22 cellular contexts compared by ENCODE assay signal in the genomic region with DNA sequence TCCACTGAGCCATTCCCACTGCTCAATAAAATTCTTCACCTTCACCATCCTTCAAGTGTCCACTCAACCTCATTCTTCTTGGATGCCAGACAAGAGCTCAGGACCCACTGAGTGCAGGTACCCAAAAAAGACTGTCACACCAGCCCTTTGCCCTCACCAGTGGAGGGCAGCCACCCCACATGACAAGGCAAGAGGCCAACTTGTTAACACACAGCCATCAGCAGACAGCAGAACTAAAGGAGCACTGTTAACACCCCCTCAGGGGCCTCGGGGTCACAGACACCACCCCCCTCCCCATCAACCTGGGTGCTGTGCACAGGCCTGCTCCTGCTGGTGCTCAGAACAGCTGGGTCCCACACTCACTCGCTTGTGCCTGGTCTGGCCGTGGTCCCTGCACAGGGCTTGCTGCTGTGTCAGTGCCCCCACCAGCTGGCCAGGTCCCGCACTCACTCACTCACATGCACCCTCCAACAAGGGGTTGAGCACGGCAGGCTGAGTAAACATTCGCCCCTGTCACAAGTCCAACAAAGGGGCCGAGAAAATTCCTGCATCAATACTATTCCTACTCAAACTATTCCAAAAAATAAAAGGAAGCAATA. TPM values are rescaled to one million over a fixed set of nuclear protein-coding genes. Genes with fewer than 3 reads are reported as not detected.
DNase-seq lines count a peak whose midpoint lies in the region; ATAC-seq and TF ChIP-seq lines count a peak whose summit lies in the region.
"Had no signal": no experiment of that assay in that cellular context is flagged by ENCODE, and none has a peak within 500 bp of the region (broad histone marks: within the 10 kb centered on the region; RNA-seq: fewer than 3 reads in every experiment).

No MANE protein-coding gene starts in this region.

- H3K27me3 Mint-ChIP-seq in CD4-positive, CD25-positive, alpha-beta regulatory T cell, result no peaks in the 10 kb centered on the region
- peaks cover 5% of the 10 kb centered on the region for H3K27me3 Mint-ChIP-seq in GM23338 (ENCODE audit: insufficient read depth, low read depth, poor library complexity)
- no peaks in the 10 kb centered on the region for H3K27me3 Mint-ChIP-seq in activated naive CD8-positive, alpha-beta T cell treated with anti-CD3 and anti-CD28 coated beads for 36 hours
- no peaks in the 10 kb centered on the region for H3K27me3 Mint-ChIP-seq in memory B cell
- H3K27me3 Mint-ChIP-seq: activated CD4-positive, alpha-beta T cell treated with anti-CD3 and anti-CD28 coated beads for 36 hours; activated naive CD4-positive, alpha-beta T cell treated with anti-CD3 and anti-CD28 coated beads, Interleukin-2, amount 10 ng/mL, durations not matched to agents 7 days and 5 days had no signal

- no peak overlapping the region for H3K27ac ChIP-seq in CD4-positive, CD25-positive, alpha-beta regulatory T cell (ENCODE audit: insufficient read depth, low read length, poor library complexity, severe bottlenecking)
- no peak overlapping the region for H3K27ac ChIP-seq in GM23338 (ENCODE audit: low read depth)
- H3K27ac ChIP-seq: cardiac muscle cell, esophagus squamous epithelium, stomach, transverse colon had no signal

- no peaks in the 10 kb centered on the region for H3F3A ChIP-seq in GM23338 (replicated peaks; ENCODE audit: low read depth)

- H3K79me2 ChIP-seq in GM23338 (replicated peaks; ENCODE audit: insufficient read depth), result peaks cover 100% of the 10 kb centered on the region

- H3K9me3 ChIP-seq in CD4-positive, CD25-positive, alpha-beta regulatory T cell (ENCODE audit: control insufficient read depth in 2 of 2, low read length in 2 of 2), result no peaks in the 10 kb centered on the region
- H3K9me3 ChIP-seq: esophagus squamous epithelium, transverse colon had no signal

- peak in 1 of 2 experiments; percentile 18; a peak in 2 of 4 replicates for TF ChIP-seq CTCF in GM23338 (conservative IDR thresholded peaks at IDR 0.05; ENCODE audit: low read depth in 2 of 2)

- peaks cover 9% of the 10 kb centered on the region for H3K4me1 ChIP-seq in CD4-positive, CD25-positive, alpha-beta regulatory T cell (ENCODE audit: control insufficient read depth, insufficient read depth, low read length, poor library complexity, severe bottlenecking)
- H3K4me1 ChIP-seq in GM23338 (ENCODE audit: insufficient read depth), result peaks cover 24% of the 10 kb centered on the region; the same call in 1 of the 2 replicates
- H3K4me1 ChIP-seq: esophagus squamous epithelium, stomach, transverse colon had no signal

- 0 out of 2 replicates have a peak overlapping the region, but pooled peaks have one; percentile 45 for H3K4me2 ChIP-seq in GM23338

- H2AFZ ChIP-seq in GM23338, result no peak overlapping the region

- H3K27me3 ChIP-seq in CD4-positive, CD25-positive, alpha-beta regulatory T cell (ENCODE audit: control insufficient read depth, insufficient read depth, low read length), result no peaks in the 10 kb centered on the region
- no peaks in the 10 kb centered on the region for H3K27me3 ChIP-seq in GM23338 (ENCODE audit: insufficient read depth)
- H3K27me3 ChIP-seq: cardiac muscle cell, esophagus squamous epithelium, stomach, transverse colon had no signal

- H3K4me1 Mint-ChIP-seq in CD4-positive, CD25-positive, alpha-beta regulatory T cell, result peaks cover 25 to 40% (median 33%) of the 10 kb centered on the region in 4 donors
- H3K4me1 Mint-ChIP-seq in GM23338 (peaks cover 25% of the 10 kb centered on the region), memory B cell (peaks cover 27% of the 10 kb centered on the region)
- H3K4me1 Mint-ChIP-seq in activated naive CD8-positive, alpha-beta T cell treated with anti-CD3 and anti-CD28 coated beads for 36 hours, result peaks cover 26% of the 10 kb centered on the region
- H3K4me1 Mint-ChIP-seq: activated naive CD4-positive, alpha-beta T cell treated with anti-CD3 and anti-CD28 coated beads, Interleukin-2, amount 10 ng/mL, durations not matched to agents 7 days and 5 days had no signal

- H4K20me1 ChIP-seq in GM23338 (replicated peaks; ENCODE audit: insufficient read depth), result peaks cover 26% of the 10 kb centered on the region

- H3K36me3 Mint-ChIP-seq in CD4-positive, CD25-positive, alpha-beta regulatory T cell, result no peaks in the 10 kb centered on the region
- peaks cover 9% of the 10 kb centered on the region; the same call in 2 of the 3 replicates for H3K36me3 Mint-ChIP-seq in GM23338 (ENCODE audit: low read depth)
- H3K36me3 Mint-ChIP-seq in activated naive CD8-positive, alpha-beta T cell treated with anti-CD3 and anti-CD28 coated beads for 36 hours, result peaks cover 11% of the 10 kb centered on the region
- H3K36me3 Mint-ChIP-seq in memory B cell, result peaks cover 6% of the 10 kb centered on the region

- H3K9me2 ChIP-seq in GM23338 (ENCODE audit: insufficient read depth), result no peaks in the 10 kb centered on the region

- H3K9me3 Mint-ChIP-seq in CD4-positive, CD25-positive, alpha-beta regulatory T cell, result peaks cover 0 to 2% (median 0%) of the 10 kb centered on the region in 7 donors
- H3K9me3 Mint-ChIP-seq in GM23338 (no peaks in the 10 kb centered on the region), memory B cell (no peaks in the 10 kb centered on the region)
- peaks cover 2% of the 10 kb centered on the region for H3K9me3 Mint-ChIP-seq in activated naive CD8-positive, alpha-beta T cell treated with anti-CD3 and anti-CD28 coated beads for 36 hours

- no peak for ATAC-seq in CD4-positive, CD25-positive, alpha-beta regulatory T cell (ENCODE audit: low read depth in 2 of 2)
- ATAC-seq in GM23338 (peak; percentile 80), memory B cell (ENCODE audit: low read depth) (no peak)
- ATAC-seq: activated CD4-positive, alpha-beta T cell treated with anti-CD3 and anti-CD28 coated beads for 36 hours; activated T-cell treated with anti-CD3 and anti-CD28 coated beads, Interleukin-2, amount 50 U/mL, for 4 hours; left colon; SK-N-SH treated with all-trans-retinoic acid at 6 μM for 48 hours had no signal

- peak overlapping the region; percentile 38 to 85 (median 79) for H3K27ac Mint-ChIP-seq in CD4-positive, CD25-positive, alpha-beta regulatory T cell
- H3K27ac Mint-ChIP-seq in GM23338 (no peak overlapping the region), memory B cell (peak overlapping the region; percentile 78)
- H3K27ac Mint-ChIP-seq in activated naive CD8-positive, alpha-beta T cell treated with anti-CD3 and anti-CD28 coated beads for 36 hours, result peak overlapping the region; percentile 55
- H3K27ac Mint-ChIP-seq: activated CD4-positive, alpha-beta T cell treated with anti-CD3 and anti-CD28 coated beads for 36 hours; activated naive CD4-positive, alpha-beta T cell treated with anti-CD3 and anti-CD28 coated beads, Interleukin-2, amount 10 ng/mL, durations not matched to agents 7 days and 5 days had no signal

- no peak for DNase-seq in CD4-positive, CD25-positive, alpha-beta regulatory T cell
- DNase-seq in GM23338 (ENCODE audit: low spot score), result peak; percentile 28
- no peak for DNase-seq in activated naive CD8-positive, alpha-beta T cell treated with anti-CD3 and anti-CD28 coated beads for 36 hours
- DNase-seq in memory B cell (ENCODE audit: low spot score in 2 of 2), result no peak
- no peak for DNase-seq in nucleus accumbens (lab: John Stamatoyannopoulos, UW)
- no peak for DNase-seq in NCI-H2171 (lab: John Stamatoyannopoulos, UW)
- no peak for DNase-seq in activated CD4-positive, alpha-beta T cell treated with anti-CD3 and anti-CD28 coated beads, Interleukin-2, amount 50 U/mL, for 48 hours
- DNase-seq: activated CD4-positive, alpha-beta T cell treated with anti-CD3 and anti-CD28 coated beads for 36 hours; activated naive CD4-positive, alpha-beta T cell treated with anti-CD3 and anti-CD28 coated beads, Interleukin-2, amount 10 ng/mL, durations not matched to agents 7 days and 5 days; activated T-cell treated with anti-CD3 and anti-CD28 coated beads, Interleukin-2, amount 50 U/mL, for 4 hours; anterior cingulate cortex; C1 segment of cervical spinal cord; esophagus squamous epithelium; foreskin melanocyte; left colon; NCI-H1694 treated with DMSO at 0.1 percent for 48 hours; NCI-H510A; stomach; T-helper 2 cell; transverse colon had no signal

- H3K36me3 ChIP-seq in CD4-positive, CD25-positive, alpha-beta regulatory T cell (ENCODE audit: control insufficient read depth, insufficient read depth, low read length), result no peaks in the 10 kb centered on the region
- no peaks in the 10 kb centered on the region for H3K36me3 ChIP-seq in GM23338 (ENCODE audit: insufficient read depth)
- H3K36me3 ChIP-seq: cardiac muscle cell, esophagus squamous epithelium, stomach, transverse colon had no signal

- no peak overlapping the region for H3K4me3 ChIP-seq in CD4-positive, CD25-positive, alpha-beta regulatory T cell (ENCODE audit: low read depth, low read length)
- no peak overlapping the region for H3K4me3 ChIP-seq in GM23338
- H3K4me3 ChIP-seq: cardiac muscle cell, esophagus squamous epithelium, stomach, transverse colon had no signal

- H3K4me3 Mint-ChIP-seq in CD4-positive, CD25-positive, alpha-beta regulatory T cell, result peak overlapping the region in 2 of 4 donors; percentile 0 to 46
- no peak overlapping the region for H3K4me3 Mint-ChIP-seq in GM23338
- H3K4me3 Mint-ChIP-seq in activated naive CD8-positive, alpha-beta T cell treated with anti-CD3 and anti-CD28 coated beads for 36 hours, result no peak overlapping the region
- peak overlapping the region; percentile 32 for H3K4me3 Mint-ChIP-seq in memory B cell
- H3K4me3 Mint-ChIP-seq: activated CD4-positive, alpha-beta T cell treated with anti-CD3 and anti-CD28 coated beads for 36 hours; activated naive CD4-positive, alpha-beta T cell treated with anti-CD3 and anti-CD28 coated beads, Interleukin-2, amount 10 ng/mL, durations not matched to agents 7 days and 5 days; activated T-cell treated with anti-CD3 and anti-CD28 coated beads, Interleukin-2, amount 50 U/mL, for 4 hours had no signal

TF ChIP-seq in GM23338, 12 proteins besides CTCF, POLR2A, EP300 and RAD21 (continues in another document):
- TF ChIP-seq EZH2 (IDR thresholded peaks at IDR 0.05; ENCODE audit: low read depth, unreplicated experiment), result no peak

RNA-seq across cellular contexts. Expression of gene ATRX, which starts 54.1 kb away (rescaled TPM):
- 175 TPM for total RNA-seq in CD4-positive, CD25-positive, alpha-beta regulatory T cell
- 10 to 100 TPM; 35.2 to 48.6 (median 41.9) TPM for polyA plus RNA-seq in CD4-positive, CD25-positive, alpha-beta regulatory T cell
- 123 and 162 TPM in 2 replicates for total RNA-seq in GM23338 (2014; rRNA removed; shearing (Covaris generic))
- 107 and 179 TPM in 2 replicates for polyA plus RNA-seq in GM23338 (2016; fragmentation: Nextera tagmentation; extraction: Ambion mirVana)
- total RNA-seq in activated naive CD8-positive, alpha-beta T cell treated with anti-CD3 and anti-CD28 coated beads for 36 hours, result 10 to 100 TPM; 51.5 to 56.1 TPM
